In genomic region chr1:226002667-226003501, GRCh38 we compare ENCODE assay signal across 8 cellular contexts. TPM values are rescaled to one million over a fixed set of nuclear protein-coding genes. Genes with fewer than 3 reads are reported as not detected.
DNase-seq lines count a peak whose midpoint lies in the region; ATAC-seq, FAIRE-seq and TF ChIP-seq lines count a peak whose summit lies in the region.

No MANE protein-coding gene starts in this region.

- TF ChIP-seq EP300 in ovary (IDR thresholded peaks at IDR 0.05): no peak

- no peak overlapping the region for H3K4me3 ChIP-seq in mesenchymal stem cell (ENCODE audit: insufficient read depth in 1 of 2, low read depth in 1 of 2, low read length in 2 of 2)
- no peak overlapping the region for H3K4me3 ChIP-seq in ovary
- H3K4me3 ChIP-seq in PC-3 (ENCODE audit: low read length): no peak overlapping the region

- H3K9me2 ChIP-seq in PC-3 (replicated peaks; ENCODE audit: low read length): no peaks in the 10 kb centered on the region

- H3K36me3 ChIP-seq in mesenchymal stem cell (ENCODE audit: control insufficient read depth in 1 of 2, insufficient read depth in 2 of 2, low read depth in 1 of 2, low read length in 2 of 2): no peaks in the 10 kb centered on the region
- no peaks in the 10 kb centered on the region for H3K36me3 ChIP-seq in ovary
- H3K36me3 ChIP-seq in PC-3 (ENCODE audit: low read depth, low read length): no peaks in the 10 kb centered on the region

- no peak overlapping the region for H3K4ac ChIP-seq in mesenchymal stem cell (ENCODE audit: low read depth in 1 of 2, low read length in 2 of 2)

- no peak overlapping the region for H2BK12ac ChIP-seq in mesenchymal stem cell (ENCODE audit: low read length in 2 of 2)

- ATAC-seq in PC-3: no peak

- no TSS peak for BruUV-seq in PC-3 (replicated peaks; lab: Mats Ljungman, UMichigan)

- H2AK5ac ChIP-seq in mesenchymal stem cell (ENCODE audit: low read length, severe bottlenecking): no peak overlapping the region

- H2AFZ ChIP-seq in mesenchymal stem cell (ENCODE audit: low read depth, low read length) (no peak overlapping the region), PC-3 (ENCODE audit: low read length) (no peak overlapping the region)

- H2BK5ac ChIP-seq in mesenchymal stem cell (ENCODE audit: low read depth, low read length, poor library complexity, severe bottlenecking): no peak overlapping the region

- H3K9me3 ChIP-seq in mesenchymal stem cell (ENCODE audit: control insufficient read depth, low read length) (no peaks in the 10 kb centered on the region), ovary (no peaks in the 10 kb centered on the region), PC-3 (ENCODE audit: low read length) (no peaks in the 10 kb centered on the region)

- no peak overlapping the region for H2BK120ac ChIP-seq in mesenchymal stem cell (ENCODE audit: low read depth, low read length)

- peaks cover 6% of the 10 kb centered on the region for H3K36me3 Mint-ChIP-seq in dendritic cell treated with granulocyte-macrophage colony-stimulating factor and Interleukin-4, amounts not matched to agents 40 ng/mL and 50 ng/mL, for 4 days (ENCODE audit: low read depth)

- in situ Hi-C loops in KBM-7 (cut with MboI; ENCODE audit: low pct_unique_long_range_greater_than_20kb, low sequenced_read_pairs): no loop called here
- in situ Hi-C loops in SK-MEL-5 (cut with HindIII; ENCODE audit: low pct_unique_long_range_greater_than_20kb, low sequenced_read_pairs): no loop called here

- POLR2A ChIA-PET in PC-3 (lab: Charles Lee; ENCODE audit: unreplicated experiment): no interaction called here

- H3K4me1 ChIP-seq in mesenchymal stem cell (ENCODE audit: control insufficient read depth, insufficient read depth, low read depth, low read length): peaks cover 3% of the 10 kb centered on the region
- H3K4me1 ChIP-seq in ovary (ENCODE audit: insufficient read depth): peaks cover under 1% of the 10 kb centered on the region
- peaks cover 6% of the 10 kb centered on the region for H3K4me1 ChIP-seq in PC-3 (ENCODE audit: insufficient read depth, low read length)

- peak overlapping the region; percentile 96 for H3K27ac Mint-ChIP-seq in dendritic cell treated with granulocyte-macrophage colony-stimulating factor and Interleukin-4, amounts not matched to agents 40 ng/mL and 50 ng/mL, for 4 days

- peak; percentile 93 for DNase-seq in DMS153 (lab: John Stamatoyannopoulos, UW)
- peak; percentile 92 for DNase-seq in KBM-7
- peak; percentile 77 for DNase-seq in SK-MEL-5 (ENCODE audit: low read depth, low spot score)
- DNase-seq in mesenchymal stem cell: peak; percentile 21
- no peak for DNase-seq in ovary
- no peak for DNase-seq in RCC 7860 (ENCODE audit: low spot score)
- no peak for DNase-seq in PC-3

- H3K23ac ChIP-seq in mesenchymal stem cell (ENCODE audit: low read length in 2 of 2): no peak overlapping the region

- intact Hi-C loops in dendritic cell treated with granulocyte-macrophage colony-stimulating factor and Interleukin-4, amounts not matched to agents 40 ng/mL and 50 ng/mL, for 4 days (cut with micrococcal nuclease): loop anchor here (1.0 kb wide), 3 partner anchors 26 to 59 kb away; partner anchors contain the start of gene H3-3A
- intact Hi-C loops in ovary (cut with DNase I) (loop anchor here in 1 of 4 donors (5.0 kb wide), 1 partner anchor 119 kb away; no protein-coding TSS in a partner anchor), PC-3 (cut with micrococcal nuclease) (no loop called here)

- H3K9ac ChIP-seq in mesenchymal stem cell (ENCODE audit: low read length): no peak overlapping the region
- no peak overlapping the region for H3K9ac ChIP-seq in PC-3 (ENCODE audit: low read length)

- H2BK15ac ChIP-seq in mesenchymal stem cell (ENCODE audit: low read depth, poor library complexity, severe bottlenecking): no peak overlapping the region

- no peak overlapping the region for H4K91ac ChIP-seq in mesenchymal stem cell (ENCODE audit: low read length)

- TF ChIP-seq CTCF in ovary (IDR thresholded peaks at IDR 0.05): no peak
- TF ChIP-seq CTCF in PC-3 (conservative IDR thresholded peaks at IDR 0.05; ENCODE audit: low read depth, low read length): no peak

- H3K27me3 ChIP-seq in mesenchymal stem cell (ENCODE audit: control insufficient read depth in 1 of 2, insufficient read depth in 1 of 2, low read length in 2 of 2) (no peaks in the 10 kb centered on the region), ovary (no peaks in the 10 kb centered on the region), PC-3 (ENCODE audit: low read length) (no peaks in the 10 kb centered on the region)

- H3K4me2 ChIP-seq in mesenchymal stem cell (ENCODE audit: low read length, poor library complexity, severe bottlenecking) (no peak overlapping the region), PC-3 (ENCODE audit: low read length) (no peak overlapping the region)

- no peaks in the 10 kb centered on the region for H3F3A ChIP-seq in PC-3 (ENCODE audit: low read length, unreplicated experiment)

- peaks cover 8% of the 10 kb centered on the region; the same call in 1 of the 2 replicates for H4K20me1 ChIP-seq in PC-3 (ENCODE audit: low read length)

- H3K27me3 Mint-ChIP-seq in dendritic cell treated with granulocyte-macrophage colony-stimulating factor and Interleukin-4, amounts not matched to agents 40 ng/mL and 50 ng/mL, for 4 days: no peaks in the 10 kb centered on the region

- no peaks in the 10 kb centered on the region for H3K9me3 Mint-ChIP-seq in dendritic cell treated with granulocyte-macrophage colony-stimulating factor and Interleukin-4, amounts not matched to agents 40 ng/mL and 50 ng/mL, for 4 days

- peaks cover 13% of the 10 kb centered on the region for H3K79me2 ChIP-seq in PC-3 (ENCODE audit: low read length)

- 63% methylated on average over 4 of the region's 4 CpGs for WGBS in mesenchymal stem cell
- WGBS in ovary, 3 donors: 50 to 66% (median 59%) methylated on average over 4 of the region's 4 CpGs

- H3K27ac ChIP-seq in mesenchymal stem cell (ENCODE audit: low read length, poor library complexity, severe bottlenecking): no peak overlapping the region
- no peak overlapping the region for H3K27ac ChIP-seq in ovary
- no peak overlapping the region for H3K27ac ChIP-seq in PC-3 (ENCODE audit: low read length)

- H3K4me1 Mint-ChIP-seq in dendritic cell treated with granulocyte-macrophage colony-stimulating factor and Interleukin-4, amounts not matched to agents 40 ng/mL and 50 ng/mL, for 4 days (ENCODE audit: low read depth): peaks cover 37% of the 10 kb centered on the region

- no peak overlapping the region for H3K18ac ChIP-seq in mesenchymal stem cell (ENCODE audit: low read depth in 1 of 2, low read length in 2 of 2)

- no peaks in the 10 kb centered on the region for H3K79me1 ChIP-seq in mesenchymal stem cell (replicated peaks; ENCODE audit: low read length, poor library complexity, severe bottlenecking)

- no peak overlapping the region for H3K14ac ChIP-seq in mesenchymal stem cell (ENCODE audit: low read length in 2 of 2)

- no peak overlapping the region for H4K8ac ChIP-seq in mesenchymal stem cell (ENCODE audit: low read length)

- no peak for FAIRE-seq in RCC 7860 (lab: Jason Lieb, UNC)

- CTCF ChIA-PET in PC-3 (lab: Charles Lee): no interaction called here

- H3K4me3 Mint-ChIP-seq in dendritic cell treated with granulocyte-macrophage colony-stimulating factor and Interleukin-4, amounts not matched to agents 40 ng/mL and 50 ng/mL, for 4 days: peak overlapping the region; percentile 52

- no peak for TF ChIP-seq POLR2A in ovary (IDR thresholded peaks at IDR 0.05)

RNA-seq across cellular contexts. Expression of gene SDE2, which starts 3.7 kb away (rescaled TPM):
- total RNA-seq in SK-MEL-5 (2014; rRNA removed; shearing (Covaris generic)): 31.2 and 32.0 TPM in 2 replicates
- 19.9 and 22.6 TPM in 2 replicates for polyA plus RNA-seq in SK-MEL-5 (2015; cell fraction: cytosol; rRNA removed)
- polyA plus RNA-seq in SK-MEL-5 (2015; cell fraction: nucleus; rRNA removed): 12.3 and 16.7 TPM in 2 replicates
- 10.6 TPM for polyA plus RNA-seq in mesenchymal stem cell (2013, experiment 1 of 2)
- polyA plus RNA-seq in mesenchymal stem cell (2013, experiment 2 of 2): 11.2 TPM
- total RNA-seq in ovary (10 to 100 TPM; 16.0 to 24.4 (median 18.3) TPM), PC-3 (2014; rRNA removed) (26.1 and 30.2 TPM in 2 replicates)
- polyA plus RNA-seq in ovary: 10 to 100 TPM; 13.1 to 13.2 TPM

RNA-seq across cellular contexts. Expression of gene H3-3A, which starts 59.6 kb away (rescaled TPM):
- total RNA-seq in SK-MEL-5 (2014; rRNA removed; shearing (Covaris generic)): 217 and 228 TPM in 2 replicates
- 473 and 575 TPM in 2 replicates for polyA plus RNA-seq in SK-MEL-5 (2015; cell fraction: cytosol; rRNA removed)
- polyA plus RNA-seq in SK-MEL-5 (2015; cell fraction: nucleus; rRNA removed): 104 and 120 TPM in 2 replicates
- 591 TPM for polyA plus RNA-seq in mesenchymal stem cell (2013, experiment 1 of 2)
- 615 TPM for polyA plus RNA-seq in mesenchymal stem cell (2013, experiment 2 of 2)
- total RNA-seq in ovary: 100 to 1,000 TPM; 266 to 526 (median 420) TPM
- polyA plus RNA-seq in ovary: 100 to 1,000 TPM; 500 to 590 TPM
- total RNA-seq in PC-3 (2014; rRNA removed): 196 and 273 TPM in 2 replicates

Comparison
In these comparisons a context has a peak if more than half of its experiments do, and no peak if none do; other contexts are left out.
1. DNase-seq: peak in DMS153 (single experiment), KBM-7 (single experiment), SK-MEL-5 (single experiment) and mesenchymal stem cell (single experiment); none in ovary (0 of 5), RCC 7860 (single experiment) and PC-3 (single experiment).